Comparison of ENCODE assay signal across 19 cellular contexts in the genomic region with DNA sequence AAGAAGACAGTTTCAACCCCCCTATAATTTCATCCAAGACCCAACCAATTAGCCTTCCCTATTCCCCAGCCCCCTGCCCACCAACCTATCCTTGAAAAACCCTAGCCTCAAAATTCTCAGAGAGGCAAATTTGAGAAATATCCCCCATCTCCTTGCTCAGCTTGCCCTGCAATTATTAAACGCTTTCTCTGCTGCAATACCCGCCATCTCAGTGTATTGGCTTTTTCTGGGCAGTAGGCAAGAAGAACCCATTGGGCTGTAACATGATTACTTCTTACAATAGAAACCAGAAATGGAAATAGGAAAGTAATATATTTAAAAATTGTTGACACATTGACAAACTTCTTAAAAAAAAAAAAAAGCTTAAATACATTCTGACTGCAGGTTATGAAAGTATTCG.
DNase-seq lines count a peak whose midpoint lies in the region; ATAC-seq, FAIRE-seq and TF ChIP-seq lines count a peak whose summit lies in the region.
"Had no signal": no experiment of that assay in that cellular context is flagged by ENCODE, and none has a peak within 500 bp of the region (broad histone marks: within the 10 kb centered on the region; RNA-seq: fewer than 3 reads in every experiment).

No MANE protein-coding gene starts in this region.

- DNase-seq in A549 (ENCODE audit: low read depth in 1 of 2, low spot score in 1 of 2) = no peak
- no peak for DNase-seq in H9
- peak; percentile 2 for DNase-seq in OCI-LY7 (ENCODE audit: low spot score)
- DNase-seq in H1 (ENCODE audit: low read depth in 1 of 2, low spot score in 2 of 2) = no peak
- no peak for DNase-seq in amniotic stem cell (lab: John Stamatoyannopoulos, UW)
- no peak for DNase-seq in head of caudate nucleus
- DNase-seq: Caco-2; CD4-positive, CD25-positive, alpha-beta regulatory T cell; CD8-positive, alpha-beta T cell; DMS153; DMS79 treated with DMSO at 0.1 percent for 48 hours; GF-D8; GM23248 had no signal

- H3K18ac ChIP-seq in H9 (ENCODE audit: insufficient read length, low read depth, low read length) = no peak overlapping the region
- H3K18ac ChIP-seq in H1 (ENCODE audit: extremely low read depth, low read length) = no peak overlapping the region

- no peaks in the 10 kb centered on the region for H4K20me1 ChIP-seq in H9 (ENCODE audit: control insufficient read depth, insufficient read depth, insufficient read length)
- no peaks in the 10 kb centered on the region for H4K20me1 ChIP-seq in OCI-LY7 (ENCODE audit: insufficient read depth, low read length)
- H4K20me1 ChIP-seq in H1 (replicated peaks in 1 of 2; ENCODE audit: control insufficient read depth in 1 of 2, insufficient read depth in 2 of 2, low read length in 2 of 2) = no peaks in the 10 kb centered on the region
- H4K20me1 ChIP-seq: BLaER1 had no signal

- H3K79me2 ChIP-seq in H9 (ENCODE audit: insufficient read depth, low read length) = no peaks in the 10 kb centered on the region
- H3K79me2 ChIP-seq in OCI-LY7 (ENCODE audit: insufficient read depth, low read depth, low read length) = no peaks in the 10 kb centered on the region
- no peaks in the 10 kb centered on the region for H3K79me2 ChIP-seq in H1 (ENCODE audit: control insufficient read depth in 1 of 2, insufficient read depth in 2 of 2, low read length in 2 of 2)

- 76% methylated on average over 3 of the region's 3 CpGs for WGBS in A549 (ENCODE audit: missing lambda C conversion rate)
- no CpG with 5 or more reads among the region's 3 CpGs for WGBS in H9 (ENCODE audit: extremely low coverage, insufficient read length, low lambda C conversion rate)
- WGBS in H1 (ENCODE audit: extremely low coverage in 1 of 2, insufficient coverage in 1 of 2, insufficient read length in 1 of 2, insufficient replicate concordance in 2 of 2, low coverage in 1 of 2, low lambda C conversion rate in 2 of 2, missing lambda C conversion rate in 1 of 2), 2 experiments = 100% methylated on average over 3 of the region's 3 CpGs; no CpG with 5 or more reads in 1 of the 2 experiments

- H4K91ac ChIP-seq in H9 (ENCODE audit: insufficient read length, low read depth, low read length) (no peak overlapping the region), H1 (replicated peaks; ENCODE audit: insufficient read length, low read length) (no peak overlapping the region)

- TF ChIP-seq POLR2A in A549 (IDR thresholded peaks at IDR 0.05; ENCODE audit: low read length) (no peak), H1 (IDR thresholded peaks at IDR 0.05; ENCODE audit: control extremely low read depth in 1 of 2, low read depth in 2 of 2, low read length in 2 of 2) (no peak)

- peaks cover 12 to 25% (median 13%) of the 10 kb centered on the region in 3 experiments; a peak in 6 of 7 replicates for H3K36me3 Mint-ChIP-seq in H9 (ENCODE audit: insufficient read depth in 1 of 3, low read depth in 3 of 3)
- H3K36me3 Mint-ChIP-seq: CD4-positive, CD25-positive, alpha-beta regulatory T cell; CD8-positive, alpha-beta T cell had no signal

- no peak for TF ChIP-seq EP300 in A549 (IDR thresholded peaks at IDR 0.05)
- TF ChIP-seq EP300 in H1 (IDR thresholded peaks at IDR 0.05; ENCODE audit: borderline replicate concordance in 1 of 2, low read depth in 2 of 2, low read length in 2 of 2) = no peak

- H3K27me3 ChIP-seq in H9 (ENCODE audit: insufficient read depth, low read length) (no peaks in the 10 kb centered on the region), H1 (replicated peaks in 1 of 4; ENCODE audit: control insufficient read depth in 3 of 4, extremely low read depth in 1 of 4, insufficient read depth in 3 of 4, low read length in 3 of 4) (no peaks in the 10 kb centered on the region)
- H3K27me3 ChIP-seq: BLaER1 had no signal

- H3K9me3 ChIP-seq in A549 (peaks cover 14% of the 10 kb centered on the region; the same call in 2 of the 3 replicates), H9 (ENCODE audit: control insufficient read depth, low read depth, low read length) (no peaks in the 10 kb centered on the region), OCI-LY7 (ENCODE audit: low read length) (peaks cover 5% of the 10 kb centered on the region; the same call in 1 of the 2 replicates), H1 (ENCODE audit: insufficient read depth in 2 of 2, low read depth in 1 of 2, low read length in 1 of 2) (peaks cover 0 to 5% of the 10 kb centered on the region in 2 experiments; a peak in 1 of 4 replicates)
- H3K9me3 ChIP-seq: HAP-1 had no signal

- H3T11ph ChIP-seq in H9 (ENCODE audit: low read length) = no peak overlapping the region

- H2BK15ac ChIP-seq in H9 (ENCODE audit: low read depth, low read length) (no peak overlapping the region), H1 (ENCODE audit: low read length) (no peak overlapping the region)

- no peak overlapping the region for H3K4me3 Mint-ChIP-seq in H9
- H3K4me3 Mint-ChIP-seq: B cell; CD4-positive, CD25-positive, alpha-beta regulatory T cell; CD8-positive, alpha-beta T cell had no signal

- no peak overlapping the region for H4K8ac ChIP-seq in H9 (replicated peaks; ENCODE audit: insufficient read length, low read depth, low read length)
- H4K8ac ChIP-seq in H1 (ENCODE audit: extremely low read depth, insufficient read depth, low read length) = no peak overlapping the region

- H3K36me3 ChIP-seq in OCI-LY7 (ENCODE audit: insufficient read depth, low read length) (no peaks in the 10 kb centered on the region), H1 (ENCODE audit: control insufficient read depth in 2 of 4, insufficient read depth in 4 of 4, low read length in 3 of 4) (no peaks in the 10 kb centered on the region)
- H3K36me3 ChIP-seq: BLaER1, HAP-1 had no signal

- no peaks in the 10 kb centered on the region; the same call in 1 of the 2 replicates for H3K27me3 Mint-ChIP-seq in H9 (ENCODE audit: low read depth)

- CTCF ChIA-PET in A549 (lab: Yijun Ruan, JAX) = interaction anchor here (0.8 to 1.1 kb wide), 2 partner anchors 19 to 421 kb away, joined by 3 to 4 read pairs; no protein-coding TSS in a partner anchor
- CTCF ChIA-PET in OCI-LY7 (lab: Charles Lee; ENCODE audit: unreplicated experiment) = no interaction called here
- CTCF ChIA-PET in H1 (lab: Charles Lee; ENCODE audit: partially characterized antibody) = interaction anchor here (0.6 kb wide), 1 partner anchor 249 kb away, joined by 3 read pairs; no protein-coding TSS in a partner anchor

- POLR2A ChIA-PET in A549 (lab: Yijun Ruan, JAX) = no interaction called here
- POLR2A ChIA-PET in OCI-LY7 (lab: Charles Lee) = interaction anchor here (0.6 to 0.7 kb wide), 3 partner anchors 35 to 171 kb away, joined by 3 read pairs; no protein-coding TSS in a partner anchor
- POLR2A ChIA-PET in H1 (lab: Charles Lee; ENCODE audit: partially characterized antibody) = no interaction called here

- no peak overlapping the region for H3K4ac ChIP-seq in H9 (ENCODE audit: low read depth, low read length)
- no peak overlapping the region for H3K4ac ChIP-seq in H1 (replicated peaks; ENCODE audit: insufficient read length, low read depth, low read length)

- H3K79me1 ChIP-seq in H9 (ENCODE audit: insufficient read depth, low read depth, low read length, poor library complexity, severe bottlenecking) (no peaks in the 10 kb centered on the region), H1 (ENCODE audit: low read depth, low read length) (no peaks in the 10 kb centered on the region)

- H3K4me1 ChIP-seq in A549 (peaks cover 12% of the 10 kb centered on the region; the same call in 2 of the 3 replicates), H9 (ENCODE audit: insufficient read depth, low read length) (no peaks in the 10 kb centered on the region), OCI-LY7 (ENCODE audit: insufficient read depth, low read length, poor library complexity, severe bottlenecking) (no peaks in the 10 kb centered on the region), H1 (replicated peaks in 1 of 4; ENCODE audit: control insufficient read depth in 3 of 4, insufficient read depth in 4 of 4, low read length in 3 of 4) (no peaks in the 10 kb centered on the region)
- H3K4me1 ChIP-seq: BLaER1, Caco-2, HAP-1 had no signal

- H3K27ac ChIP-seq in A549 (no peak overlapping the region), H9 (ENCODE audit: insufficient read length, low read depth, low read length) (no peak overlapping the region), OCI-LY7 (ENCODE audit: low read depth, low read length, poor library complexity, severe bottlenecking) (no peak overlapping the region), H1 (ENCODE audit: low read depth, low read length) (no peak overlapping the region)
- H3K27ac ChIP-seq: BLaER1, C4-2B, GM23248 had no signal

- H2BK120ac ChIP-seq in H9 (ENCODE audit: low read depth, low read length, poor library complexity, severe bottlenecking) = no peak overlapping the region
- H2BK120ac ChIP-seq in H1 (replicated peaks; ENCODE audit: low read depth, low read length) = no peak overlapping the region

- no TSS peak for BruUV-seq in OCI-LY7 (replicated peaks; lab: Mats Ljungman, UMichigan)

- H3K23ac ChIP-seq in H9 (ENCODE audit: insufficient read length, low read depth, low read length) (no peak overlapping the region), H1 (ENCODE audit: insufficient read length) (no peak overlapping the region)

- H3K4me2 ChIP-seq in A549 (no peak overlapping the region), H9 (ENCODE audit: insufficient read depth, insufficient read length, low read length) (no peak overlapping the region), OCI-LY7 (ENCODE audit: low read length) (no peak overlapping the region), H1 (ENCODE audit: insufficient read depth in 1 of 2, low read depth in 2 of 2, low read length in 2 of 2) (no peak overlapping the region)
- H3K4me2 ChIP-seq: BLaER1 had no signal

- H3K23me2 ChIP-seq in H9 (ENCODE audit: insufficient read length, low read depth, low read length, poor library complexity, severe bottlenecking) = no peaks in the 10 kb centered on the region
- no peaks in the 10 kb centered on the region for H3K23me2 ChIP-seq in H1 (ENCODE audit: low read depth, low read length)

- no peaks in the 10 kb centered on the region for H3K9me2 ChIP-seq in OCI-LY7 (ENCODE audit: insufficient read depth, low read length)

- intact Hi-C loops in OCI-LY7 (cut with micrococcal nuclease; ENCODE audit: unreplicated experiment) (no loop called here), head of caudate nucleus (cut with DNase I) (no loop called here)

- no peak overlapping the region for H2AFZ ChIP-seq in H9 (ENCODE audit: low read length)
- H2AFZ ChIP-seq in OCI-LY7 (ENCODE audit: low read length) = no peak overlapping the region
- H2AFZ ChIP-seq in H1 (ENCODE audit: low read length) = no peak overlapping the region
- H2AFZ ChIP-seq: GM23248 had no signal

- TF ChIP-seq CTCF in A549 (IDR thresholded peaks at IDR 0.05) = no peak
- no peak for TF ChIP-seq CTCF in H9 (conservative IDR thresholded peaks at IDR 0.05)
- no peak for TF ChIP-seq CTCF in OCI-LY7 (conservative IDR thresholded peaks at IDR 0.05; ENCODE audit: low read length)
- TF ChIP-seq CTCF in H1 (IDR thresholded peaks at IDR 0.05; ENCODE audit: control extremely low read depth in 1 of 3, insufficient read depth in 1 of 3, low read depth in 1 of 3, low read length in 3 of 3) = no peak

- FAIRE-seq in A549 (lab: Jason Lieb, UNC) = no peak
- no peak for FAIRE-seq in H1 (lab: Jason Lieb, UNC)
- FAIRE-seq: GM19239 had no signal

- TF ChIP-seq RAD21 in A549 (conservative IDR thresholded peaks at IDR 0.05 in 1 of 2, IDR thresholded peaks at IDR 0.05 in 1 of 2) (no peak), H1 (IDR thresholded peaks at IDR 0.05 in 1 of 2, conservative IDR thresholded peaks at IDR 0.05 in 1 of 2; ENCODE audit: low read depth in 2 of 2, low read length in 2 of 2) (no peak)

- no peak overlapping the region for H3K56ac ChIP-seq in H9 (ENCODE audit: insufficient read length, low read depth, low read length)
- no peak overlapping the region for H3K56ac ChIP-seq in H1 (replicated peaks; ENCODE audit: insufficient read length, low read depth, low read length)

- H3K9me3 Mint-ChIP-seq in H9 = peaks cover 15 to 16% of the 10 kb centered on the region in 2 experiments

- H2BK20ac ChIP-seq in H9 (ENCODE audit: low read depth, low read length, poor library complexity, severe bottlenecking) (no peak overlapping the region), H1 (ENCODE audit: low read length) (no peak overlapping the region)

- H3K27ac Mint-ChIP-seq in H9 = peak overlapping the region; percentile 12 to 65 (median 46); a peak in 4 of 7 replicates
- H3K27ac Mint-ChIP-seq: B cell; CD4-positive, CD25-positive, alpha-beta regulatory T cell; CD8-positive, alpha-beta T cell had no signal

- no peak for ATAC-seq in A549
- ATAC-seq in HG03159 (IDR thresholded peaks at IDR 0.05; ENCODE audit: unreplicated experiment) = no peak
- ATAC-seq: CD8-positive, alpha-beta T cell had no signal

- H2BK12ac ChIP-seq in H9 (ENCODE audit: insufficient read length, low read depth, low read length) (no peak overlapping the region), H1 (ENCODE audit: low read depth, low read length) (no peak overlapping the region)

- no peak overlapping the region for H2AK5ac ChIP-seq in H9 (ENCODE audit: insufficient read length, low read length)
- no peak overlapping the region for H2AK5ac ChIP-seq in H1 (ENCODE audit: low read depth, low read length)

- peaks cover 4 to 11% of the 10 kb centered on the region in 2 experiments; a peak in 2 of 4 replicates for H3K4me1 Mint-ChIP-seq in H9
- H3K4me1 Mint-ChIP-seq: B cell; CD4-positive, CD25-positive, alpha-beta regulatory T cell had no signal

- H3K4me3 ChIP-seq in A549 (no peak overlapping the region), OCI-LY7 (ENCODE audit: low read depth, low read length, poor library complexity, severe bottlenecking) (no peak overlapping the region), H1 (ENCODE audit: extremely low read depth in 1 of 4, insufficient read depth in 2 of 4, low read depth in 3 of 4, low read length in 4 of 4) (no peak overlapping the region)
- H3K4me3 ChIP-seq: BLaER1, GM23248, HAP-1 had no signal

- H3K14ac ChIP-seq in H9 (ENCODE audit: insufficient read depth, low read length) (no peak overlapping the region), H1 (ENCODE audit: insufficient read length) (no peak overlapping the region)

- H2BK5ac ChIP-seq in H9 (ENCODE audit: insufficient read length, low read length) (no peak overlapping the region), H1 (ENCODE audit: low read depth, low read length) (no peak overlapping the region)

- H3K9ac ChIP-seq in H9 (ENCODE audit: extremely low read depth, insufficient read length, low read length) = no peak overlapping the region
- H3K9ac ChIP-seq in H1 (replicated peaks in 1 of 4; ENCODE audit: extremely low read depth in 1 of 4, low read depth in 3 of 4, low read length in 3 of 4) = no peak overlapping the region
- H3K9ac ChIP-seq: BLaER1, GM23248 had no signal

- no peak overlapping the region for H4K5ac ChIP-seq in H9 (ENCODE audit: insufficient read length, low read depth, low read length)
- H4K5ac ChIP-seq in H1 (ENCODE audit: insufficient read length, low read depth, low read length) = no peak overlapping the region
